31 cellular contexts compared by ENCODE assay signal in genomic region chr2:215729985-215730620, GRCh38.
DNase-seq lines count a peak whose midpoint lies in the region; ATAC-seq and TF ChIP-seq lines count a peak whose summit lies in the region.
"Had no signal": no experiment of that assay in that cellular context is flagged by ENCODE, and none has a peak within 500 bp of the region (broad histone marks: within the 10 kb centered on the region; RNA-seq: fewer than 3 reads in every experiment).

No MANE protein-coding gene starts in this region.

- H3K4me1 ChIP-seq in breast epithelium, result no peaks in the 10 kb centered on the region
- H3K4me1 ChIP-seq: HAP-1 had no signal

- intact Hi-C loops in MCF 10A (cut with micrococcal nuclease) (no loop called here), breast epithelium (cut with DNase I; ENCODE audit: low total_unique reads) (no loop called here)

- no peak for TF ChIP-seq POLR2A in breast epithelium (IDR thresholded peaks at IDR 0.05)

- H3K27me3 ChIP-seq in breast epithelium (no peaks in the 10 kb centered on the region), brain microvascular endothelial cell (replicated peaks) (no peaks in the 10 kb centered on the region)

- no peak overlapping the region for H3K4me3 Mint-ChIP-seq in MCF 10A (ENCODE audit: unreplicated experiment)
- H3K4me3 Mint-ChIP-seq: activated naive CD4-positive, alpha-beta T cell treated with anti-CD3 and anti-CD28 coated beads, Interleukin-2, amount 50 U/mL, for 24 hours; CD4-positive, alpha-beta T cell; natural killer cell treated with Interleukin-12 subunit alpha and Interleukin-12 subunit beta and Interleukin-15 and Interleukin-18, amount 100 ng/mL, for 72 hours; stimulated activated naive B cell treated with anti-CD40 and anti-IgM and Interleukin-4, amounts not matched to agents 10 μg/mL and 1 μg/mL and 100 μg/mL, for 72 hours; type B pancreatic cell had no signal

- no peaks in the 10 kb centered on the region for H3K27me3 Mint-ChIP-seq in MCF 10A (ENCODE audit: insufficient read depth, unreplicated experiment)
- H3K27me3 Mint-ChIP-seq: activated naive CD4-positive, alpha-beta T cell treated with anti-CD3 and anti-CD28 coated beads, Interleukin-2, amount 50 U/mL, for 24 hours; CD4-positive, alpha-beta T cell; type B pancreatic cell had no signal

- no TSS peak for BruUV-seq in MCF 10A (replicated peaks; lab: Mats Ljungman, UMichigan)

- TF ChIP-seq CTCF in MCF 10A (IDR thresholded peaks at IDR 0.05; ENCODE audit: unreplicated experiment), result no peak
- TF ChIP-seq CTCF in breast epithelium (IDR thresholded peaks at IDR 0.05), result no peak
- no peak for TF ChIP-seq CTCF in brain microvascular endothelial cell (IDR thresholded peaks at IDR 0.05; ENCODE audit: low read depth, low read length, missing control alignments)

- no peaks in the 10 kb centered on the region for H3K9me3 ChIP-seq in breast epithelium
- H3K9me3 ChIP-seq: HAP-1 had no signal

- no peak for ATAC-seq in GM19452 (IDR thresholded peaks at IDR 0.05; ENCODE audit: unreplicated experiment)
- ATAC-seq: natural killer cell treated with Interleukin-12 subunit alpha and Interleukin-12 subunit beta and Interleukin-15 and Interleukin-18, amount 100 ng/mL, for 72 hours; Panc1; stimulated activated naive B cell treated with anti-CD40 and anti-IgM and Interleukin-4, amounts not matched to agents 10 μg/mL and 1 μg/mL and 100 μg/mL, for 72 hours had no signal

- no peak for DNase-seq in MCF 10A (ENCODE audit: unreplicated experiment)
- DNase-seq in breast epithelium (ENCODE audit: low spot score in 2 of 2), result no peak
- DNase-seq in brain microvascular endothelial cell, result no peak
- peak; percentile 68 for DNase-seq in islet precursor cell
- no peak for DNase-seq in NCI-H510A (lab: John Stamatoyannopoulos, UW)
- no peak for DNase-seq in OCI-M2 (lab: John Stamatoyannopoulos, UW; ENCODE audit: unreplicated experiment)
- DNase-seq in NCI-H1105 treated with DMSO at 0.1 percent for 48 hours (lab: John Stamatoyannopoulos, UW), result no peak
- DNase-seq: activated CD4-positive, alpha-beta T cell treated with anti-CD3 and anti-CD28 coated beads for 4 hours; activated CD8-positive, alpha-beta memory T cell treated with anti-CD3 and anti-CD28 coated beads for 24 hours; activated T-cell treated with anti-CD3 and anti-CD28 coated beads for 4 hours; amniotic stem cell; CD4-positive, alpha-beta T cell; DND-41; glutamatergic neuron; NCI-H1436; NCI-H2081; NCI-H2227 treated with DMSO at 0.1 percent for 48 hours; occipital lobe; SIG-M5; stimulated activated naive B cell treated with anti-CD40 and anti-IgM and Interleukin-4, amounts not matched to agents 10 μg/mL and 1 μg/mL and 100 μg/mL, for 72 hours; substantia nigra; SW 1271; T-helper 9 cell; WERI-Rb-1 had no signal

- POLR2A ChIA-PET in MCF 10A (lab: Yijun Ruan, JAX), result interaction anchor here (1.8 kb wide), 1 partner anchor 17 kb away, joined by 3 read pairs; no protein-coding TSS in a partner anchor

- no peaks in the 10 kb centered on the region for H3K36me3 Mint-ChIP-seq in MCF 10A (ENCODE audit: insufficient read depth, unreplicated experiment)
- H3K36me3 Mint-ChIP-seq: activated naive CD4-positive, alpha-beta T cell treated with anti-CD3 and anti-CD28 coated beads, Interleukin-2, amount 50 U/mL, for 24 hours; natural killer cell treated with Interleukin-12 subunit alpha and Interleukin-12 subunit beta and Interleukin-15 and Interleukin-18, amount 100 ng/mL, for 72 hours; stimulated activated naive B cell treated with anti-CD40 and anti-IgM and Interleukin-4, amounts not matched to agents 10 μg/mL and 1 μg/mL and 100 μg/mL, for 72 hours; type B pancreatic cell had no signal

- H3K4me1 Mint-ChIP-seq in MCF 10A (ENCODE audit: insufficient read depth, unreplicated experiment), result peaks cover 12% of the 10 kb centered on the region

- in situ Hi-C loops in brain microvascular endothelial cell (cut with HindIII; ENCODE audit: low pct_ligation_motif_present, low sequenced_read_pairs), result no loop called here

- H3K27ac ChIP-seq in breast epithelium (no peak overlapping the region), brain microvascular endothelial cell (peak overlapping the region; percentile 87)
- H3K27ac ChIP-seq: WERI-Rb-1 had no signal

- H3K9me3 Mint-ChIP-seq in MCF 10A (ENCODE audit: unreplicated experiment), result peaks cover 1% of the 10 kb centered on the region
- H3K9me3 Mint-ChIP-seq: activated naive CD4-positive, alpha-beta T cell treated with anti-CD3 and anti-CD28 coated beads, Interleukin-2, amount 50 U/mL, for 24 hours; activated T-helper 2 cell treated with anti-CD3 and anti-CD28 coated beads, Interferon-gamma antibody, Interleukin-2, Interleukin-4, amounts not matched to agents 10 μg/mL and 5 μg/mL and 100 μg/mL, durations not matched to agents 14 hours and 24 hours and 36 hours; CD4-positive, alpha-beta T cell; natural killer cell treated with Interleukin-12 subunit alpha and Interleukin-12 subunit beta and Interleukin-15 and Interleukin-18, amount 100 ng/mL, for 72 hours had no signal

- CTCF ChIA-PET in MCF 10A (lab: Yijun Ruan, JAX), result interaction anchor here (0.6 to 2.0 kb wide), 4 partner anchors 21 to 190 kb away, joined by 3 to 6 read pairs (median 4); no protein-coding TSS in a partner anchor

- peak overlapping the region; percentile 23 for H3K27ac Mint-ChIP-seq in MCF 10A (ENCODE audit: low read depth, unreplicated experiment)
- H3K27ac Mint-ChIP-seq: activated naive CD4-positive, alpha-beta T cell treated with anti-CD3 and anti-CD28 coated beads, Interleukin-2, amount 50 U/mL, for 24 hours; activated T-helper 2 cell treated with anti-CD3 and anti-CD28 coated beads, Interferon-gamma antibody, Interleukin-2, Interleukin-4, amounts not matched to agents 10 μg/mL and 5 μg/mL and 100 μg/mL, durations not matched to agents 14 hours and 24 hours and 36 hours; CD4-positive, alpha-beta T cell; natural killer cell treated with Interleukin-12 subunit alpha and Interleukin-12 subunit beta and Interleukin-15 and Interleukin-18, amount 100 ng/mL, for 72 hours; stimulated activated naive B cell treated with anti-CD40 and anti-IgM and Interleukin-4, amounts not matched to agents 10 μg/mL and 1 μg/mL and 100 μg/mL, for 72 hours; type B pancreatic cell had no signal

- H3K36me3 ChIP-seq in breast epithelium (no peaks in the 10 kb centered on the region), brain microvascular endothelial cell (replicated peaks) (no peaks in the 10 kb centered on the region)
- H3K36me3 ChIP-seq: HAP-1, WERI-Rb-1 had no signal

- no peak overlapping the region for H3K4me3 ChIP-seq in breast epithelium
- H3K4me3 ChIP-seq in brain microvascular endothelial cell (ENCODE audit: low read depth, low read length), result no peak overlapping the region
- H3K4me3 ChIP-seq: HAP-1 had no signal
